16 cellular contexts compared by ENCODE assay signal in the genomic region with DNA sequence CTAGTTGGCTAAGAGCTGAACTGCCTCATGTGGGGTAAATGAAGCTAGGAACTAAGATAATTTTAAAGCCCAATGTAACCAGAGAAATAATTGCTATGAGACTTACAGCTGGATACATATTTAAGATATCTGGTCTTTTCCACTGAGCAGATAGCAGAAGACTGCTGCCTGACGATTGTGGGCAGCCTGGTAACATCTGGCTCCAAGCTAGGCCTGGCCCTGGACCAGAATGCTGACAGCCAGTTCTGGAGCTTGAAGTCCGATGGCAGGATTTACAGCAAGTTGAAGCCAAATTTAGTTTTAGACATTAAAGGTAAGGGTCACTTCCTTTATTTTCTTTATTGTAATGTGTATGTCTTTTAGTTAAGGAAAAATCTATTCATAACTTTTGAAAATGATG.
"Had no signal": no experiment of that assay in that cellular context is flagged by ENCODE, and none has a peak within 500 bp of the region (broad histone marks: within the 10 kb centered on the region; RNA-seq: fewer than 3 reads in every experiment).

No MANE protein-coding gene starts in this region.

- H3K27me3 Mint-ChIP-seq: naive thymus-derived CD8-positive, alpha-beta T cell had no signal

- H3K4me3 ChIP-seq: adrenal gland, cardiac muscle cell, coronary artery, gastrocnemius medialis, vagina had no signal

- H3K27ac ChIP-seq: adrenal gland, cardiac muscle cell, coronary artery, parathyroid adenoma had no signal

- H3K4me1 ChIP-seq: adrenal gland, parathyroid adenoma had no signal

- H3K79me2 ChIP-seq: parathyroid adenoma had no signal

- H3K4me3 Mint-ChIP-seq: activated CD8-positive, alpha-beta T cell treated with anti-CD3 and anti-CD28 coated beads, Interleukin-2, amount 10 ng/mL, durations not matched to agents 7 days and 5 days; WTC11 had no signal

- H3K9ac ChIP-seq: parathyroid adenoma had no signal

- DNase-seq: activated CD4-positive, alpha-beta T cell treated with anti-CD3 and anti-CD28 coated beads for 48 hours; activated CD8-positive, alpha-beta memory T cell treated with anti-CD3 and anti-CD28 coated beads, Interleukin-2, amount 50 U/mL, for 4 hours; activated CD8-positive, alpha-beta T cell treated with anti-CD3 and anti-CD28 coated beads, Interleukin-2, amount 10 ng/mL, durations not matched to agents 7 days and 5 days; activated naive CD4-positive, alpha-beta T cell treated with Interleukin-2 at 50 U/mL for 16 hours; adrenal gland; gastrocnemius medialis; left colon; naive thymus-derived CD8-positive, alpha-beta T cell; stimulated activated CD4-positive, alpha-beta T cell treated with anti-CD3 and anti-CD28 coated beads, Interleukin-12 subunit alpha, Interleukin-12 subunit beta, amount 100 ng/mL, for 4 hours; stimulated activated CD4-positive, alpha-beta T cell treated with anti-CD3 and anti-CD28 coated beads, Interleukin-2, amount 100 ng/mL, for 24 hours; T-helper 2 cell had no signal

- H3K9me3 Mint-ChIP-seq: naive thymus-derived CD8-positive, alpha-beta T cell; WTC11 had no signal

- H3K27me3 ChIP-seq: adrenal gland, cardiac muscle cell, gastrocnemius medialis, vagina had no signal

- H3K27ac Mint-ChIP-seq: activated CD8-positive, alpha-beta T cell treated with anti-CD3 and anti-CD28 coated beads, Interleukin-2, amount 10 ng/mL, durations not matched to agents 7 days and 5 days had no signal

- H2AFZ ChIP-seq: parathyroid adenoma had no signal

- H3K36me3 Mint-ChIP-seq: WTC11 had no signal

- ATAC-seq: activated CD8-positive, alpha-beta T cell treated with anti-CD3 and anti-CD28 coated beads, Interleukin-2, amount 10 ng/mL, durations not matched to agents 7 days and 5 days; gastrocnemius medialis; naive thymus-derived CD8-positive, alpha-beta T cell had no signal
